ENCODE assay signal across 14 cellular contexts in genomic region chr17:55454906-55455474, GRCh38. TPM values are rescaled to one million over a fixed set of nuclear protein-coding genes. Genes with fewer than 3 reads are reported as not detected.
DNase-seq lines count a peak whose midpoint lies in the region; ATAC-seq, FAIRE-seq and TF ChIP-seq lines count a peak whose summit lies in the region.
"Had no signal": no experiment of that assay in that cellular context is flagged by ENCODE, and none has a peak within 500 bp of the region (broad histone marks: within the 10 kb centered on the region; RNA-seq: fewer than 3 reads in every experiment).

No MANE protein-coding gene starts in this region.

- POLR2A ChIA-PET in AG04449 (lab: Yijun Ruan, JAX): no interaction called here

- no peaks in the 10 kb centered on the region for H3K9me3 Mint-ChIP-seq in mesothelial cell of epicardium
- H3K9me3 Mint-ChIP-seq: activated naive CD8-positive, alpha-beta T cell treated with anti-CD3 and anti-CD28 coated beads for 36 hours; endodermal cell had no signal

- peak; percentile 60 for FAIRE-seq in HTR-8/SVneo (lab: Jason Lieb, UNC)
- FAIRE-seq: keratinocyte had no signal

- TF ChIP-seq CTCF in AG04449 (IDR thresholded peaks at IDR 0.05; ENCODE audit: insufficient read depth, low read length, missing control alignments): no peak
- no peak for TF ChIP-seq CTCF in astrocyte of the spinal cord (IDR thresholded peaks at IDR 0.05; ENCODE audit: low read depth, low read length)
- no peak for TF ChIP-seq CTCF in mesothelial cell of epicardium (IDR thresholded peaks at IDR 0.05; ENCODE audit: unreplicated experiment)

- peak overlapping the region; percentile 90 for H3K27ac Mint-ChIP-seq in mesothelial cell of epicardium
- H3K27ac Mint-ChIP-seq: activated naive CD8-positive, alpha-beta T cell treated with anti-CD3 and anti-CD28 coated beads for 36 hours; CD4-positive, CD25-positive, alpha-beta regulatory T cell; endodermal cell had no signal

- ATAC-seq in HG03378 (IDR thresholded peaks at IDR 0.05; ENCODE audit: unreplicated experiment) (no peak), GM18873 (IDR thresholded peaks at IDR 0.05; ENCODE audit: low FRiP score, unreplicated experiment) (no peak)

- in situ Hi-C loops in astrocyte of the spinal cord (cut with HindIII; ENCODE audit: low sequenced_read_pairs): no loop called here

- DNase-seq in AG04449 (ENCODE audit: low read depth, low spot score): peak; percentile 75
- DNase-seq in HTR-8/SVneo (ENCODE audit: insufficient read length, low spot score): peak; percentile 57
- peak; percentile 73 for DNase-seq in astrocyte of the spinal cord (ENCODE audit: low read depth, low spot score)
- no peak for DNase-seq in mesothelial cell of epicardium (ENCODE audit: low spot score in 2 of 2, unreplicated experiment in 2 of 2)
- no peak for DNase-seq in DMS153 (lab: John Stamatoyannopoulos, UW)
- DNase-seq in NCI-H2081 treated with DMSO at 0.1 percent for 48 hours (lab: John Stamatoyannopoulos, UW): no peak
- DNase-seq: activated naive CD8-positive, alpha-beta T cell treated with anti-CD3 and anti-CD28 coated beads for 36 hours; CD4-positive, CD25-positive, alpha-beta regulatory T cell; endodermal cell; testis had no signal

- CTCF ChIA-PET in AG04449 (lab: Yijun Ruan, JAX): no interaction called here

- no peaks in the 10 kb centered on the region for H3K27me3 Mint-ChIP-seq in mesothelial cell of epicardium (ENCODE audit: low read depth)

- no peaks in the 10 kb centered on the region for H3K36me3 Mint-ChIP-seq in mesothelial cell of epicardium
- H3K36me3 Mint-ChIP-seq: activated naive CD8-positive, alpha-beta T cell treated with anti-CD3 and anti-CD28 coated beads for 36 hours; CD4-positive, CD25-positive, alpha-beta regulatory T cell had no signal

- H3K4me3 ChIP-seq in AG04449 (ENCODE audit: low read depth, low read length): no peak overlapping the region
- no peak overlapping the region for H3K4me3 ChIP-seq in astrocyte of the spinal cord (ENCODE audit: low read depth, low read length)
- H3K4me3 ChIP-seq: testis had no signal

- H3K4me3 Mint-ChIP-seq in mesothelial cell of epicardium: no peak overlapping the region
- H3K4me3 Mint-ChIP-seq: activated naive CD8-positive, alpha-beta T cell treated with anti-CD3 and anti-CD28 coated beads for 36 hours; CD4-positive, CD25-positive, alpha-beta regulatory T cell; endodermal cell had no signal

- peaks cover 57% of the 10 kb centered on the region for H3K4me1 Mint-ChIP-seq in mesothelial cell of epicardium

RNA-seq across cellular contexts. Expression of gene MMD, which starts 33.4 kb away (rescaled TPM):
- total RNA-seq in mesothelial cell of epicardium: 36.6 to 42.4 TPM (median 37.6 TPM) in 3 replicates

RNA-seq across cellular contexts. Expression of gene SMIM36, which starts 56.3 kb away (rescaled TPM):
- total RNA-seq in mesothelial cell of epicardium: not detected in 3 replicates
- total RNA-seq: activated naive CD8-positive, alpha-beta T cell treated with anti-CD3 and anti-CD28 coated beads for 36 hours; CD4-positive, CD25-positive, alpha-beta regulatory T cell; endodermal cell; osteocyte had no signal

Comparison
In these comparisons a context has a peak if more than half of its experiments do, and no peak if none do; other contexts are left out.
1. DNase-seq: peak in AG04449 (single experiment), HTR-8/SVneo (single experiment) and astrocyte of the spinal cord (single experiment); none in mesothelial cell of epicardium (0 of 2), DMS153 (single experiment) and NCI-H2081 treated with DMSO at 0.1 percent for 48 hours (single experiment).